ENCODE assay signal across 23 cellular contexts in genomic region chr3:59808431-59808830, GRCh38.
"Had no signal": no experiment of that assay in that cellular context is flagged by ENCODE, and none has a peak within 500 bp of the region (broad histone marks: within the 10 kb centered on the region; RNA-seq: fewer than 3 reads in every experiment).

No MANE protein-coding gene starts in this region.

- H3K4me3 ChIP-seq: body of pancreas, colonic mucosa, esophagus muscularis mucosa, left lung, mucosa of descending colon, psoas muscle, right lobe of liver, stomach, testis, upper lobe of left lung had no signal

- DNase-seq: activated CD4-positive, alpha-beta memory T cell treated with anti-CD3 and anti-CD28 coated beads for 36 hours; activated CD4-positive, alpha-beta T cell treated with anti-CD3 and anti-CD28 coated beads for 1 hour; activated CD8-positive, alpha-beta memory T cell treated with anti-CD3 and anti-CD28 coated beads, Interleukin-2, amount 10 ng/mL, durations not matched to agents 7 days and 5 days; activated effector memory CD4-positive, alpha-beta T cell treated with Interleukin-2 at 50 U/mL for 16 hours; activated T-cell treated with anti-CD3 and anti-CD28 coated beads, Interleukin-2, amount 50 U/mL, for 24 hours; body of pancreas; central memory CD4-positive, alpha-beta T cell; colonic mucosa; hippocampal formation; kidney; left lung; mucosa of descending colon; psoas muscle; right lobe of liver; stimulated activated CD4-positive, alpha-beta T cell treated with anti-CD3 and anti-CD28 coated beads, Interleukin-12 subunit alpha, Interleukin-12 subunit beta, amount 100 ng/mL, for 4 hours; stimulated activated CD4-positive, alpha-beta T cell treated with anti-CD3 and anti-CD28 coated beads, Interleukin-2, amount 100 ng/mL, for 24 hours; stomach; T1000; testis; upper lobe of left lung had no signal

- ATAC-seq: activated CD8-positive, alpha-beta memory T cell treated with anti-CD3 and anti-CD28 coated beads, Interleukin-2, amount 10 ng/mL, durations not matched to agents 7 days and 5 days; activated naive CD4-positive, alpha-beta T cell treated with anti-CD3 and anti-CD28 coated beads, Interleukin-2, amount 50 U/mL, for 72 hours; body of pancreas; left lung; mucosa of descending colon; natural killer cell treated with Interleukin-12 subunit alpha and Interleukin-12 subunit beta and Interleukin-15 and Interleukin-18, amount 100 ng/mL, for 72 hours; psoas muscle; right lobe of liver had no signal

- H3K27ac ChIP-seq: body of pancreas, colonic mucosa, esophagus muscularis mucosa, left lung, psoas muscle, right lobe of liver, testis, upper lobe of left lung had no signal

- H3K36me3 ChIP-seq: colonic mucosa, esophagus muscularis mucosa, left lung, right lobe of liver, stomach, upper lobe of left lung had no signal

- H3K27me3 ChIP-seq: body of pancreas, colonic mucosa, esophagus muscularis mucosa, left lung, right lobe of liver, stomach, testis, upper lobe of left lung had no signal

- H3K9me3 ChIP-seq: body of pancreas, colonic mucosa, esophagus muscularis mucosa, left lung, mucosa of descending colon, psoas muscle, right lobe of liver, stomach, testis, upper lobe of left lung had no signal

- H3K4me1 ChIP-seq: body of pancreas, colonic mucosa, left lung, psoas muscle, right lobe of liver, upper lobe of left lung had no signal
